ENCODE assay signal across 23 cellular contexts in genomic region chr2:26854283-26854827, GRCh38. TPM values are rescaled to one million over a fixed set of nuclear protein-coding genes. Genes with fewer than 3 reads are reported as not detected.
"Had no signal": no experiment of that assay in that cellular context is flagged by ENCODE, and none has a peak within 500 bp of the region (broad histone marks: within the 10 kb centered on the region; RNA-seq: fewer than 3 reads in every experiment).

No MANE protein-coding gene starts in this region.

- H3K27ac ChIP-seq: epithelial cell of prostate, esophagus squamous epithelium, left ventricle myocardium inferior, neutrophil, right atrium auricular region, suprapubic skin, tibial artery, upper lobe of left lung, uterus had no signal

- DNase-seq: cortex of kidney; dorsolateral prefrontal cortex; effector memory CD4-positive, alpha-beta T cell; esophagus squamous epithelium; foreskin fibroblast; immature natural killer cell; left ventricle myocardium inferior; mesenchymal stem cell; posterior cingulate gyrus; small intestine; stimulated activated CD4-positive, alpha-beta T cell treated with anti-CD3 and anti-CD28 coated beads, Interleukin-12 subunit alpha, Interleukin-12 subunit beta, amount 100 ng/mL, for 4 hours; tibial artery; upper lobe of left lung; uterus had no signal

- H3K4me3 Mint-ChIP-seq: immature natural killer cell; naive thymus-derived CD4-positive, alpha-beta T cell had no signal

- FAIRE-seq: endometrium, keratinocyte, small intestine had no signal

- H3K9me3 ChIP-seq: esophagus squamous epithelium, left ventricle myocardium inferior, neutrophil, right atrium auricular region, suprapubic skin, tibial artery, upper lobe of left lung, uterus had no signal

- H3K4me1 ChIP-seq: uterus had no signal

- H3K9me3 Mint-ChIP-seq: immature natural killer cell; naive thymus-derived CD4-positive, alpha-beta T cell had no signal

- H3K36me3 ChIP-seq: esophagus squamous epithelium, left ventricle myocardium inferior, neutrophil, right atrium auricular region, suprapubic skin, tibial artery, upper lobe of left lung, uterus had no signal

- ATAC-seq: naive thymus-derived CD4-positive, alpha-beta T cell had no signal

- H3K36me3 Mint-ChIP-seq: immature natural killer cell; naive thymus-derived CD4-positive, alpha-beta T cell had no signal

- H3K4me3 ChIP-seq: dorsolateral prefrontal cortex, esophagus squamous epithelium, left ventricle myocardium inferior, lung, right atrium auricular region, suprapubic skin, tibial artery, upper lobe of left lung, uterus had no signal

RNA-seq across cellular contexts. Expression of gene DPYSL5, which starts 6.4 kb away (rescaled TPM):
- total RNA-seq: esophagus squamous epithelium; left ventricle myocardium inferior; naive thymus-derived CD4-positive, alpha-beta T cell; osteoblast; suprapubic skin; upper lobe of left lung had no signal
- polyA plus RNA-seq: immature natural killer cell; keratinocyte; lung; naive thymus-derived CD4-positive, alpha-beta T cell had no signal
